In the genomic region with DNA sequence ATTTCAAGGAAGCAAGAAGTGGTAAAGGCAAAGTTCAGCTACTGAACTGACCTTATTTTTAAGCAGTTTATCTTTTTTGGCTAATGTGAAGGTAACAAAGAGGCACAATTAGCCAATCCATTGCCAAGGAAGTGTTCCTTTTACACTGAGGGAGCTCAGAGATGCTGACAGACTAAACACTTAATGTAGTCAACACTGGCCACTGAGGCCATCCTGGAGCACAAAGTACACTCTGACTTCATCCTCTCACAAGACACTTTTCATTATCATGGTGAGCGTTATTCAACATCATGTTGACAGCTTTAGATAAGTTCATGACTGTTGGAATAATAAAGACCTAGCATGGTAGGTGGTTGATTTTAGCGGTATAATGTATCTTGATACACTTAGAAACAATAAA, we compare ENCODE assay signal across 37 cellular contexts.
"Had no signal": no experiment of that assay in that cellular context is flagged by ENCODE, and none has a peak within 500 bp of the region (broad histone marks: within the 10 kb centered on the region; RNA-seq: fewer than 3 reads in every experiment).

No MANE protein-coding gene starts in this region.

- H3K4me1 Mint-ChIP-seq: activated B cell treated with CpG ODN at 0.5 μM for 24 hours; activated CD4-positive, alpha-beta T cell treated with anti-CD3 and anti-CD28 coated beads, Interleukin-2, amount 10 ng/mL, durations not matched to agents 24 days and 14 days; activated naive CD8-positive, alpha-beta T cell treated with anti-CD3 and anti-CD28 coated beads for 36 hours; activated T-helper 17 cell treated with anti-CD3 and anti-CD28 coated beads, Interleukin-2, amount 50 U/mL, for 72 hours; central memory CD8-positive, alpha-beta T cell had no signal

- H3K27me3 Mint-ChIP-seq: activated B cell treated with CpG ODN at 0.5 μM for 24 hours; activated CD4-positive, alpha-beta memory T cell treated with anti-CD3 and anti-CD28 coated beads for 36 hours; activated CD4-positive, alpha-beta T cell treated with anti-CD3 and anti-CD28 coated beads, Interleukin-2, amount 10 ng/mL, durations not matched to agents 24 days and 14 days; activated CD8-positive, alpha-beta T cell treated with anti-CD3 and anti-CD28 coated beads for 36 hours; activated naive CD8-positive, alpha-beta T cell treated with anti-CD3 and anti-CD28 coated beads for 36 hours; activated T-helper 17 cell treated with anti-CD3 and anti-CD28 coated beads, Interleukin-2, amount 50 U/mL, for 72 hours; central memory CD8-positive, alpha-beta T cell had no signal

- H3K27ac Mint-ChIP-seq: activated B cell treated with CpG ODN at 0.5 μM for 24 hours; activated CD4-positive, alpha-beta memory T cell treated with anti-CD3 and anti-CD28 coated beads for 36 hours; activated CD4-positive, alpha-beta T cell treated with anti-CD3 and anti-CD28 coated beads, Interleukin-2, amount 10 ng/mL, durations not matched to agents 24 days and 14 days; activated CD8-positive, alpha-beta T cell treated with anti-CD3 and anti-CD28 coated beads for 36 hours; activated naive CD4-positive, alpha-beta T cell treated with anti-CD3 and anti-CD28 coated beads for 36 hours; activated naive CD4-positive, alpha-beta T cell treated with anti-CD3 and anti-CD28 coated beads, Interleukin-2, amount 50 U/mL, for 72 hours; activated naive CD8-positive, alpha-beta T cell treated with anti-CD3 and anti-CD28 coated beads for 36 hours; activated T-cell treated with anti-CD3 and anti-CD28 coated beads, Interleukin-2, amount 50 U/mL, for 72 hours; activated T-helper 1 cell treated with anti-CD3 and anti-CD28 coated beads, Interleukin-12 subunit alpha, Interleukin-12 subunit beta, Interleukin-2, Interleukin-4 antibody, amounts not matched to agents 30 ng/mL and 10 ng/mL and 1 ng/mL, durations not matched to agents 14 hours and 24 hours and 36 hours; activated T-helper 17 cell treated with anti-CD3 and anti-CD28 coated beads, Interleukin-2, amount 50 U/mL, for 72 hours; T-helper 1 cell treated with Interleukin-12 subunit alpha and Interleukin-12 subunit beta and Interleukin-4 antibody, amounts not matched to agents 30 μg/mL and 1 μg/mL, for 36 hours; T-helper 2 cell treated with Interferon-gamma antibody and Interleukin-4, amounts not matched to agents 5 μg/mL and 100 μg/mL, for 36 hours had no signal

- H3K9me3 Mint-ChIP-seq: activated CD4-positive, alpha-beta T cell treated with anti-CD3 and anti-CD28 coated beads, Interleukin-2, amount 10 ng/mL, durations not matched to agents 24 days and 14 days; central memory CD8-positive, alpha-beta T cell had no signal

- H3K27ac ChIP-seq: adrenal gland, body of pancreas, brain microvascular endothelial cell, breast epithelium, VCaP had no signal

- H3K4me3 Mint-ChIP-seq: activated B cell treated with CpG ODN at 0.5 μM for 24 hours; activated CD4-positive, alpha-beta memory T cell treated with anti-CD3 and anti-CD28 coated beads for 36 hours; activated CD4-positive, alpha-beta T cell treated with anti-CD3 and anti-CD28 coated beads, Interleukin-2, amount 10 ng/mL, durations not matched to agents 24 days and 14 days; activated CD8-positive, alpha-beta T cell treated with anti-CD3 and anti-CD28 coated beads for 36 hours; activated naive CD4-positive, alpha-beta T cell treated with anti-CD3 and anti-CD28 coated beads for 36 hours; activated naive CD8-positive, alpha-beta T cell treated with anti-CD3 and anti-CD28 coated beads for 36 hours; activated T-cell treated with anti-CD3 and anti-CD28 coated beads, Interleukin-2, amount 50 U/mL, for 4 hours; activated T-cell treated with anti-CD3 and anti-CD28 coated beads, Interleukin-2, amount 50 U/mL, for 72 hours; activated T-helper 1 cell treated with anti-CD3 and anti-CD28 coated beads, Interleukin-12 subunit alpha, Interleukin-12 subunit beta, Interleukin-2, Interleukin-4 antibody, amounts not matched to agents 30 ng/mL and 10 ng/mL and 1 ng/mL, durations not matched to agents 14 hours and 24 hours and 36 hours; activated T-helper 17 cell treated with anti-CD3 and anti-CD28 coated beads, Interleukin-2, amount 50 U/mL, for 72 hours; central memory CD8-positive, alpha-beta T cell; T-helper 1 cell treated with Interleukin-12 subunit alpha and Interleukin-12 subunit beta and Interleukin-4 antibody, amounts not matched to agents 30 μg/mL and 1 μg/mL, for 36 hours; T-helper 2 cell treated with Interferon-gamma antibody and Interleukin-4, amounts not matched to agents 5 μg/mL and 100 μg/mL, for 36 hours had no signal

- H3K9me3 ChIP-seq: adrenal gland, body of pancreas, breast epithelium had no signal

- H3K4me1 ChIP-seq: adrenal gland, body of pancreas, breast epithelium had no signal

- H3K36me3 ChIP-seq: adrenal gland, brain microvascular endothelial cell, breast epithelium had no signal

- H3K4me3 ChIP-seq: adrenal gland, body of pancreas, breast epithelium had no signal

- ATAC-seq: activated CD8-positive, alpha-beta T cell treated with anti-CD3 and anti-CD28 coated beads for 36 hours; activated naive CD4-positive, alpha-beta T cell treated with anti-CD3 and anti-CD28 coated beads, Interleukin-2, amount 50 U/mL, for 72 hours; activated T-cell treated with anti-CD3 and anti-CD28 coated beads, Interleukin-2, amount 50 U/mL, for 4 hours; activated T-cell treated with anti-CD3 and anti-CD28 coated beads, Interleukin-2, amount 50 U/mL, for 72 hours; activated T-helper 17 cell treated with anti-CD3 and anti-CD28 coated beads, Interleukin-2, amount 50 U/mL, for 72 hours; body of pancreas had no signal

- DNase-seq: activated B cell treated with CpG ODN at 0.5 μM for 24 hours; activated CD4-positive, alpha-beta memory T cell treated with anti-CD3 and anti-CD28 coated beads for 36 hours; activated CD4-positive, alpha-beta T cell treated with anti-CD3 and anti-CD28 coated beads for 4 hours; activated CD4-positive, alpha-beta T cell treated with anti-CD3 and anti-CD28 coated beads, Interleukin-2, amount 10 ng/mL, durations not matched to agents 24 days and 14 days; activated CD4-positive, alpha-beta T cell treated with anti-CD3 and anti-CD28 coated beads, Interleukin-2, amount 50 U/mL, for 1 hour; activated CD4-positive, alpha-beta T cell treated with anti-CD3 and anti-CD28 coated beads, Interleukin-2, amount 50 U/mL, for 4 hours; activated CD4-positive, CD25-positive, alpha-beta regulatory T cell treated with anti-CD3 and anti-CD28 coated beads, Interleukin-2, amount 50 U/mL, for 72 hours; activated CD8-positive, alpha-beta memory T cell treated with anti-CD3 and anti-CD28 coated beads, Interleukin-2, amount 50 U/mL, for 4 hours; activated CD8-positive, alpha-beta T cell treated with anti-CD3 and anti-CD28 coated beads for 36 hours; activated effector memory CD4-positive, alpha-beta T cell treated with anti-CD3 and anti-CD28 coated beads, Interleukin-2, amount 50 U/mL, for 16 hours; activated gamma-delta T cell treated with Interleukin-2 at 50 U/mL for 16 hours; activated naive CD4-positive, alpha-beta T cell; activated naive CD4-positive, alpha-beta T cell treated with anti-CD3 and anti-CD28 coated beads for 36 hours; activated naive CD4-positive, alpha-beta T cell treated with anti-CD3 and anti-CD28 coated beads, Interleukin-2, amount 50 U/mL, for 16 hours; activated naive CD8-positive, alpha-beta T cell treated with anti-CD3 and anti-CD28 coated beads for 36 hours; activated T-cell treated with anti-CD3 and anti-CD28 coated beads for 4 hours; activated T-cell treated with anti-CD3 and anti-CD28 coated beads, Interleukin-2, amount 50 U/mL, for 1 hour; activated T-cell treated with anti-CD3 and anti-CD28 coated beads, Interleukin-2, amount 50 U/mL, for 4 hours; activated T-cell treated with anti-CD3 and anti-CD28 coated beads, Interleukin-2, amount 50 U/mL, for 72 hours; adrenal gland; amniotic stem cell; aorta; body of pancreas; brain microvascular endothelial cell; caudate nucleus; cerebellar nuclear complex; T-helper 1 cell; T-helper 2 cell; T-helper 9 cell had no signal

- H3K36me3 Mint-ChIP-seq: activated CD4-positive, alpha-beta memory T cell treated with anti-CD3 and anti-CD28 coated beads for 36 hours; activated naive CD4-positive, alpha-beta T cell treated with anti-CD3 and anti-CD28 coated beads, Interleukin-2, amount 50 U/mL, for 72 hours; activated naive CD8-positive, alpha-beta T cell treated with anti-CD3 and anti-CD28 coated beads for 36 hours had no signal

- H3K27me3 ChIP-seq: adrenal gland, body of pancreas, brain microvascular endothelial cell, breast epithelium had no signal
